In the genomic region with DNA sequence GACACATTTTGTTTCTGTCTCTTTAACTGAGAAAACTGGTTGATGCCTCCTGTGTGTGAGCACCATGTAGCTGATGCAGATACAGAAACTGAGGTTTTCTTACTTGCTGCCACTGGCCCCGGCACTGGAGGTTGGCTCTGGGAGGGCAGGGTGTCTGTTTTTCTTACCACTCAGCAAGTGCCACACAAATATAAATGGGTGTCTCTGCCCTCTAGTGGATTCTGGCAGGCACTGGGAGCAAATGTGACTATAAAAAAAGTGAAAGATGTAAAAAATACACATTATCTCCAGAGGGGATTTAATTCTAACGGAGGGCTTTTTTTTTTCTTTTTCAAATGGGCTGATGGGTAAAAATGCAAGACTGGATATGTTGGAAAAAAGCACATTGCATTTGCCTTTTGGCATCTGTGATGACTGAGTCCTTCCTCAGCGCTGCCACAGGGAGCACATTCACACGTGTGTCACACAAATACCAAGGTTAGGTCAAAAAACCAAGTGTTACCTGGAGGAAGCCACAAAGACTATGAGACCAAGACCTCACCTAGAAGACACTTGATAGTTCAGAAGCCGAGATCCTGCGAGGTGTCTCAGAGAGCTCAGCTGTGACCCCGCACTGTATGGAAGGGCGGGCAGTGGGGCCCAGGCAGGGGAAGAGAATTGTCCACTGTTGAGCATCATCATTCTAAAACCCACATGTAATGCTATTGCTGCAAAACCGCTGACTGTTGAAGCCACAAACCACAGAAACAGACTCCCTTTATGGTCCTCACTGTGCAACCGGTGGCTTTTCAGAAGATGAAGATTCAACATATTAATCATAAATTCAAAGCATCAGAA, we compare ENCODE assay signal across 8 cellular contexts. TPM values are rescaled to one million over a fixed set of nuclear protein-coding genes. Genes with fewer than 3 reads are reported as not detected.
DNase-seq lines count a peak whose midpoint lies in the region; ATAC-seq and TF ChIP-seq lines count a peak whose summit lies in the region.

No MANE protein-coding gene starts in this region.

- peaks cover 14% of the 10 kb centered on the region for H3K36me3 Mint-ChIP-seq in activated T-helper 1 cell treated with anti-CD3 and anti-CD28 coated beads, Interleukin-12 subunit alpha, Interleukin-12 subunit beta, Interleukin-2, Interleukin-4 antibody, amounts not matched to agents 30 ng/mL and 10 ng/mL and 1 ng/mL, durations not matched to agents 14 hours and 24 hours and 36 hours (ENCODE audit: low read depth)

- POLR2A ChIA-PET in PC-3 (lab: Charles Lee; ENCODE audit: unreplicated experiment): no interaction called here

- CTCF ChIA-PET in PC-3 (lab: Charles Lee): no interaction called here

- peak; percentile 74 for TF ChIP-seq CTCF in DOHH2 (IDR thresholded peaks at IDR 0.05; ENCODE audit: low read depth, low read length, poor library complexity, severe bottlenecking)
- peak; percentile 92 for TF ChIP-seq CTCF in PC-3 (conservative IDR thresholded peaks at IDR 0.05; ENCODE audit: low read depth, low read length)
- peak in 1 of 3 experiments; percentile 13 for TF ChIP-seq CTCF in vagina (IDR thresholded peaks at IDR 0.05)

- no peaks in the 10 kb centered on the region for H3K9me2 ChIP-seq in DOHH2 (replicated peaks; ENCODE audit: control insufficient read depth, low read length)
- H3K9me2 ChIP-seq in PC-3 (replicated peaks; ENCODE audit: low read length): no peaks in the 10 kb centered on the region

- intact Hi-C loops in PC-3 (cut with micrococcal nuclease) (loop anchor here (1.0 kb wide), 2 partner anchors 19 to 40 kb away; a partner anchor contains a TSS), vagina (cut with DNase I) (no loop called here)
- intact Hi-C loops in activated T-helper 1 cell treated with anti-CD3 and anti-CD28 coated beads, Interleukin-12 subunit alpha, Interleukin-12 subunit beta, Interleukin-2, Interleukin-4 antibody, amounts not matched to agents 30 ng/mL and 10 ng/mL and 1 ng/mL, durations not matched to agents 14 hours and 24 hours and 36 hours (cut with micrococcal nuclease): loop anchor here (1.0 kb wide), 2 partner anchors 19 to 87 kb away; a partner anchor contains a TSS

- DNase-seq in HK-2 (ENCODE audit: unreplicated experiment) (peak; percentile 38), PC-3 (peak; percentile 77), germinal center (ENCODE audit: low spot score) (peak; percentile 65), putamen (ENCODE audit: low spot score) (peak; percentile 49), vagina (ENCODE audit: extremely low spot score in 2 of 2) (no peak)
- peak; percentile 34 for DNase-seq in activated T-helper 1 cell treated with anti-CD3 and anti-CD28 coated beads, Interleukin-12 subunit alpha, Interleukin-12 subunit beta, Interleukin-2, Interleukin-4 antibody, amounts not matched to agents 30 ng/mL and 10 ng/mL and 1 ng/mL, durations not matched to agents 14 hours and 24 hours and 36 hours (ENCODE audit: low spot score)

- no peaks in the 10 kb centered on the region for H3K9me3 Mint-ChIP-seq in activated T-helper 1 cell treated with anti-CD3 and anti-CD28 coated beads, Interleukin-12 subunit alpha, Interleukin-12 subunit beta, Interleukin-2, Interleukin-4 antibody, amounts not matched to agents 30 ng/mL and 10 ng/mL and 1 ng/mL, durations not matched to agents 14 hours and 24 hours and 36 hours

- H3F3A ChIP-seq in DOHH2 (ENCODE audit: control insufficient read depth, insufficient read depth) (no peaks in the 10 kb centered on the region), PC-3 (ENCODE audit: low read length, unreplicated experiment) (no peaks in the 10 kb centered on the region)

- no peak for TF ChIP-seq POLR2A in vagina (IDR thresholded peaks at IDR 0.05)

- ATAC-seq in GM21423 (IDR thresholded peaks at IDR 0.05; ENCODE audit: unreplicated experiment) (peak; percentile 91), PC-3 (peak; percentile 97)

- H3K4me2 ChIP-seq in DOHH2 (ENCODE audit: low read length): peak overlapping the region; percentile 36
- H3K4me2 ChIP-seq in PC-3 (ENCODE audit: low read length): peak overlapping the region; percentile 30; the same call in 1 of the 2 replicates

- H3K4me1 Mint-ChIP-seq in activated T-helper 1 cell treated with anti-CD3 and anti-CD28 coated beads, Interleukin-12 subunit alpha, Interleukin-12 subunit beta, Interleukin-2, Interleukin-4 antibody, amounts not matched to agents 30 ng/mL and 10 ng/mL and 1 ng/mL, durations not matched to agents 14 hours and 24 hours and 36 hours (ENCODE audit: low read depth): peaks cover 38% of the 10 kb centered on the region

- no peaks in the 10 kb centered on the region for H3K9me3 ChIP-seq in DOHH2 (ENCODE audit: control insufficient read depth, insufficient read depth, low read length)
- H3K9me3 ChIP-seq in PC-3 (ENCODE audit: low read length): no peaks in the 10 kb centered on the region
- no peaks in the 10 kb centered on the region for H3K9me3 ChIP-seq in vagina

- peak overlapping the region; percentile 9 for H3K4me3 Mint-ChIP-seq in activated T-helper 1 cell treated with anti-CD3 and anti-CD28 coated beads, Interleukin-12 subunit alpha, Interleukin-12 subunit beta, Interleukin-2, Interleukin-4 antibody, amounts not matched to agents 30 ng/mL and 10 ng/mL and 1 ng/mL, durations not matched to agents 14 hours and 24 hours and 36 hours

- H3K4me3 ChIP-seq in DOHH2 (ENCODE audit: low read length) (no peak overlapping the region; the same call in 1 of the 2 replicates), PC-3 (ENCODE audit: low read length) (no peak overlapping the region), vagina (no peak overlapping the region)

- BruUV-seq in PC-3 (replicated peaks; lab: Mats Ljungman, UMichigan): no TSS peak

- H3K27ac ChIP-seq in DOHH2 (ENCODE audit: low read depth, low read length): no peak overlapping the region
- peak overlapping the region; percentile 89; the same call in 1 of the 2 replicates for H3K27ac ChIP-seq in PC-3 (ENCODE audit: low read length)
- H3K27ac ChIP-seq in vagina: no peak overlapping the region

- H3K4me1 ChIP-seq in DOHH2 (ENCODE audit: control insufficient read depth, low read length) (peaks cover 12% of the 10 kb centered on the region), PC-3 (ENCODE audit: insufficient read depth, low read length) (peaks cover 29% of the 10 kb centered on the region), vagina (peaks cover 6% of the 10 kb centered on the region)

- H2AFZ ChIP-seq in PC-3 (ENCODE audit: low read length): no peak overlapping the region; the same call in 1 of the 2 replicates

- no peaks in the 10 kb centered on the region for H3K79me2 ChIP-seq in DOHH2 (ENCODE audit: control insufficient read depth, low read length)
- H3K79me2 ChIP-seq in PC-3 (ENCODE audit: low read length): no peaks in the 10 kb centered on the region

- peaks cover 3% of the 10 kb centered on the region; the same call in 1 of the 2 replicates for H3K36me3 ChIP-seq in DOHH2 (ENCODE audit: control insufficient read depth, low read length)
- no peaks in the 10 kb centered on the region for H3K36me3 ChIP-seq in PC-3 (ENCODE audit: low read depth, low read length)
- peaks cover 0 to 3% of the 10 kb centered on the region in 2 donors for H3K36me3 ChIP-seq in vagina

- peaks cover 10% of the 10 kb centered on the region for H3K27me3 Mint-ChIP-seq in activated T-helper 1 cell treated with anti-CD3 and anti-CD28 coated beads, Interleukin-12 subunit alpha, Interleukin-12 subunit beta, Interleukin-2, Interleukin-4 antibody, amounts not matched to agents 30 ng/mL and 10 ng/mL and 1 ng/mL, durations not matched to agents 14 hours and 24 hours and 36 hours (ENCODE audit: insufficient read depth)

- H3K27ac Mint-ChIP-seq in activated T-helper 1 cell treated with anti-CD3 and anti-CD28 coated beads, Interleukin-12 subunit alpha, Interleukin-12 subunit beta, Interleukin-2, Interleukin-4 antibody, amounts not matched to agents 30 ng/mL and 10 ng/mL and 1 ng/mL, durations not matched to agents 14 hours and 24 hours and 36 hours: peak overlapping the region; percentile 31

- H4K20me1 ChIP-seq in DOHH2 (ENCODE audit: control insufficient read depth, insufficient read depth, low read depth, low read length) (no peaks in the 10 kb centered on the region), PC-3 (ENCODE audit: low read length) (no peaks in the 10 kb centered on the region)

- H3K9ac ChIP-seq in PC-3 (ENCODE audit: low read length): no peak overlapping the region

- H3K27me3 ChIP-seq in DOHH2 (ENCODE audit: control insufficient read depth, low read length) (no peaks in the 10 kb centered on the region), PC-3 (ENCODE audit: low read length) (no peaks in the 10 kb centered on the region), vagina (no peaks in the 10 kb centered on the region)

RNA-seq across cellular contexts. Expression of a gene that starts 18.9 kb away (rescaled TPM):
- total RNA-seq in PC-3 (2014; rRNA removed): 6.5 and 9.2 TPM in 2 replicates
- total RNA-seq in activated T-helper 1 cell treated with anti-CD3 and anti-CD28 coated beads, Interleukin-12 subunit alpha, Interleukin-12 subunit beta, Interleukin-2, Interleukin-4 antibody, amounts not matched to agents 30 ng/mL and 10 ng/mL and 1 ng/mL, durations not matched to agents 14 hours and 24 hours and 36 hours: 7.2 and 8.4 TPM in 2 replicates
- 12.5 TPM for total RNA-seq in vagina

Comparison
In these comparisons a context has a peak if more than half of its experiments do, and no peak if none do; other contexts are left out.
1. DNase-seq: peak in HK-2 (single experiment), PC-3 (single experiment), activated T-helper 1 cell treated with anti-CD3 and anti-CD28 coated beads, Interleukin-12 subunit alpha, Interleukin-12 subunit beta, Interleukin-2, Interleukin-4 antibody, amounts not matched to agents 30 ng/mL and 10 ng/mL and 1 ng/mL, durations not matched to agents 14 hours and 24 hours and 36 hours (single experiment), germinal center (single experiment) and putamen (single experiment); none in vagina (0 of 2).